Comparison of ENCODE assay signal across 9 cellular contexts in genomic region chrX:45801554-45801953, GRCh38.
DNase-seq lines count a peak whose midpoint lies in the region; ATAC-seq and TF ChIP-seq lines count a peak whose summit lies in the region.
"Had no signal": no experiment of that assay in that cellular context is flagged by ENCODE, and none has a peak within 500 bp of the region (broad histone marks: within the 10 kb centered on the region; RNA-seq: fewer than 3 reads in every experiment).

No MANE protein-coding gene starts in this region.

- BruUV-seq in Panc1 (replicated peaks; lab: Mats Ljungman, UMichigan), result no TSS peak

- peak; percentile 79 for ATAC-seq in Panc1
- peak; percentile 60 for ATAC-seq in stimulated activated naive CD8-positive, alpha-beta T cell treated with anti-CD3 and anti-CD28 coated beads, Interleukin-15, amount 100 ng/mL, for 72 hours

- peaks cover 55% of the 10 kb centered on the region for H3K4me1 ChIP-seq in Panc1 (ENCODE audit: control insufficient read depth, insufficient read depth, low read length)

- peak overlapping the region; percentile 17 to 53 for H3K4me3 ChIP-seq in Panc1 (ENCODE audit: low read depth in 2 of 2, low read length in 2 of 2)
- no peak overlapping the region for H3K4me3 ChIP-seq in epithelial cell of esophagus (ENCODE audit: low read length)

- TF ChIP-seq CTCF in HFFc6 (IDR thresholded peaks at IDR 0.05) (peak; percentile 70), Panc1 (IDR thresholded peaks at IDR 0.05) (peak; percentile 62), epithelial cell of esophagus (IDR thresholded peaks at IDR 0.05; ENCODE audit: insufficient read depth, low read depth, low read length, missing control alignments) (peak; percentile 19)

- H3K36me3 Mint-ChIP-seq in HFFc6 (ENCODE audit: low read depth), result peaks cover 12% of the 10 kb centered on the region; the same call in 1 of the 2 replicates
- H3K36me3 Mint-ChIP-seq in T-helper 2 cell treated with Interferon-gamma antibody and Interleukin-4, amounts not matched to agents 5 μg/mL and 100 μg/mL, for 36 hours (ENCODE audit: low read depth), result peaks cover 25% of the 10 kb centered on the region

- H3K27me3 Mint-ChIP-seq in HFFc6 (ENCODE audit: insufficient read depth), result peaks cover 3% of the 10 kb centered on the region
- H3K27me3 Mint-ChIP-seq in stimulated activated naive CD8-positive, alpha-beta T cell treated with anti-CD3 and anti-CD28 coated beads, Interleukin-15, amount 100 ng/mL, for 72 hours, result no peaks in the 10 kb centered on the region
- H3K27me3 Mint-ChIP-seq in T-helper 2 cell treated with Interferon-gamma antibody and Interleukin-4, amounts not matched to agents 5 μg/mL and 100 μg/mL, for 36 hours (ENCODE audit: low read depth), result no peaks in the 10 kb centered on the region

- in situ Hi-C loops in G401 (cut with HindIII; ENCODE audit: low sequenced_read_pairs), result no loop called here
- in situ Hi-C loops in Panc1 (cut with HindIII; ENCODE audit: low pct_unique_long_range_greater_than_20kb, low sequenced_read_pairs), result no loop called here

- DNase-seq in G401 (ENCODE audit: low spot score) (peak; percentile 13), HFFc6 (no peak), Panc1 (ENCODE audit: low read depth, low spot score) (no peak), epithelial cell of esophagus (ENCODE audit: low read depth) (peak; percentile 38), DMS79 treated with DMSO at 0.1 percent for 48 hours (lab: John Stamatoyannopoulos, UW) (no peak), NCI-H345 (lab: John Stamatoyannopoulos, UW) (no peak)
- DNase-seq in stimulated activated naive CD8-positive, alpha-beta T cell treated with anti-CD3 and anti-CD28 coated beads, Interleukin-15, amount 100 ng/mL, for 72 hours, result no peak
- DNase-seq in T-helper 2 cell treated with Interferon-gamma antibody and Interleukin-4, amounts not matched to agents 5 μg/mL and 100 μg/mL, for 36 hours (ENCODE audit: low spot score), result no peak
- DNase-seq: right cardiac atrium had no signal

- peak overlapping the region; percentile 83 for H3K4me3 Mint-ChIP-seq in HFFc6
- no peak overlapping the region for H3K4me3 Mint-ChIP-seq in stimulated activated naive CD8-positive, alpha-beta T cell treated with anti-CD3 and anti-CD28 coated beads, Interleukin-15, amount 100 ng/mL, for 72 hours
- H3K4me3 Mint-ChIP-seq in T-helper 2 cell treated with Interferon-gamma antibody and Interleukin-4, amounts not matched to agents 5 μg/mL and 100 μg/mL, for 36 hours, result no peak overlapping the region

- no peaks in the 10 kb centered on the region for H3K9me3 Mint-ChIP-seq in HFFc6
- no peaks in the 10 kb centered on the region for H3K9me3 Mint-ChIP-seq in stimulated activated naive CD8-positive, alpha-beta T cell treated with anti-CD3 and anti-CD28 coated beads, Interleukin-15, amount 100 ng/mL, for 72 hours
- peaks cover 3% of the 10 kb centered on the region for H3K9me3 Mint-ChIP-seq in T-helper 2 cell treated with Interferon-gamma antibody and Interleukin-4, amounts not matched to agents 5 μg/mL and 100 μg/mL, for 36 hours

- peaks cover 82% of the 10 kb centered on the region for H3K4me1 Mint-ChIP-seq in HFFc6 (ENCODE audit: low read depth)
- peaks cover 69% of the 10 kb centered on the region for H3K4me1 Mint-ChIP-seq in stimulated activated naive CD8-positive, alpha-beta T cell treated with anti-CD3 and anti-CD28 coated beads, Interleukin-15, amount 100 ng/mL, for 72 hours
- peaks cover 57% of the 10 kb centered on the region for H3K4me1 Mint-ChIP-seq in T-helper 2 cell treated with Interferon-gamma antibody and Interleukin-4, amounts not matched to agents 5 μg/mL and 100 μg/mL, for 36 hours (ENCODE audit: low read depth)

- H3K9me3 ChIP-seq in Panc1 (ENCODE audit: control insufficient read depth, insufficient read depth, low read depth, low read length), result no peaks in the 10 kb centered on the region

- peak overlapping the region; percentile 84 for H3K27ac ChIP-seq in Panc1 (ENCODE audit: low read length)

- CTCF ChIA-PET in Panc1 (lab: Charles Lee), result interaction anchor here (0.6 to 1.2 kb wide), 2 partner anchors 26 to 575 kb away, joined by 9 to 14 read pairs; no protein-coding TSS in a partner anchor

- peak overlapping the region; percentile 91 for H3K27ac Mint-ChIP-seq in HFFc6
- H3K27ac Mint-ChIP-seq in stimulated activated naive CD8-positive, alpha-beta T cell treated with anti-CD3 and anti-CD28 coated beads, Interleukin-15, amount 100 ng/mL, for 72 hours, result no peak overlapping the region
- H3K27ac Mint-ChIP-seq in T-helper 2 cell treated with Interferon-gamma antibody and Interleukin-4, amounts not matched to agents 5 μg/mL and 100 μg/mL, for 36 hours, result no peak overlapping the region

- POLR2A ChIA-PET in Panc1 (lab: Charles Lee), result interaction anchor here (1.4 kb wide), 1 partner anchor 27 kb away, joined by 5 read pairs; no protein-coding TSS in a partner anchor

- no peaks in the 10 kb centered on the region for H3K36me3 ChIP-seq in Panc1 (ENCODE audit: control insufficient read depth, insufficient read depth, low read length)

- intact Hi-C loops in Panc1 (cut with micrococcal nuclease; ENCODE audit: unreplicated experiment), result no loop called here

- H3K27me3 ChIP-seq in Panc1 (ENCODE audit: control insufficient read depth, insufficient read depth, low read length), result no peaks in the 10 kb centered on the region

Comparison
In these comparisons a context has a peak if more than half of its experiments do, and no peak if none do; other contexts are left out.
1. DNase-seq: peak in G401 (single experiment) and epithelial cell of esophagus (single experiment); none in HFFc6 (single experiment), Panc1 (single experiment), stimulated activated naive CD8-positive, alpha-beta T cell treated with anti-CD3 and anti-CD28 coated beads, Interleukin-15, amount 100 ng/mL, for 72 hours (0 of 2), T-helper 2 cell treated with Interferon-gamma antibody and Interleukin-4, amounts not matched to agents 5 μg/mL and 100 μg/mL, for 36 hours (single experiment), DMS79 treated with DMSO at 0.1 percent for 48 hours (single experiment) and NCI-H345 (single experiment).
2. CTCF ChIP-seq: peak in every context shown above with its lines; median percentile 70 in HFFc6; 62 in Panc1; 19 in epithelial cell of esophagus.